In the genomic region with DNA sequence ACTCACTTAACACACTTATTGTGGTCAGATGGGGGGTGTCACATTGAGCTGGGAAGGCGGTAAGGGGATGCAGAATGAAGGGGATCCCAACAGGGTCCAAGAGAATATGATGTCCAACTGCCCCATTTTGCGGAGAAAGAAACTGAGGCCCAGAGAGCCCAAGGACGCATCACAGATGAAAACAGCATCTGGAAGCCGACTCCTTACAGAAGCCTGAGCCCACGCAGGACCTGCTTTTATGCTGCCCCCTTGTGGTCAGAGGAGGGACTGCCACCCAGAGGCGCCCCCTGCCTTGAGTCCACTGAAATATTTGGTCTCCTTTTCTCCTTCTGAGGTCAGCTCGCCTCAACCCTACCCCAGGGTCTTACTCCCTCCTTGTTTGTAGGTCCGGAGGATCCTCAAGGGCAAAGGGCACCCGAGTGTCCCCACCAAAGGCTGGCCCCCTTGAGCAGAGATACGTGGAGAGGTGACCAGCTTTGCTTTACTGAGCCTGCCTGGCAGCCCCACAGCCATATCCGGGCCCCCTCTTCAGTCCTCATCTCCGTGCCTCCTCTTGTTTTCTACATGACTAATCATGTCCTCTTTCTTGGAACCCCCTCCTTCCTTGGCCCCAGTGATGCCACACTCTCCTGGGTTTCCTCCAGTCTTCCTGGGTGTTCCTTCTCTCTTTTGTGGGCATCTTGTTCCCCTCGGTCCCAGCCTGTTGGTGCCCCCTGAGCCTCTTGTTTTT, we compare ENCODE assay signal across 8 cellular contexts. TPM values are rescaled to one million over a fixed set of nuclear protein-coding genes. Genes with fewer than 3 reads are reported as not detected.
DNase-seq lines count a peak whose midpoint lies in the region; ATAC-seq, FAIRE-seq and TF ChIP-seq lines count a peak whose summit lies in the region.

No MANE protein-coding gene starts in this region.

- H3K36me3 ChIP-seq in HepG2 (replicated peaks in 1 of 2; ENCODE audit: control insufficient read depth in 1 of 2, insufficient read depth in 2 of 2, low read length in 2 of 2) = no peaks in the 10 kb centered on the region

- H3K4me2 ChIP-seq in HepG2 (ENCODE audit: low read depth, low read length) = no peak overlapping the region

- no peaks in the 10 kb centered on the region for H3K9me3 ChIP-seq in HepG2 (ENCODE audit: low read length)

- H3K27me3 ChIP-seq in HepG2 (ENCODE audit: control insufficient read depth in 1 of 2, insufficient read depth in 2 of 2, low read length in 2 of 2) = peaks cover 0 to 5% of the 10 kb centered on the region in 2 experiments; a peak in 1 of 5 replicates

- DNase-seq in AG20443 (ENCODE audit: low spot score) = peak; percentile 91
- peak; percentile 63 for DNase-seq in GM19238 (ENCODE audit: insufficient read length, low spot score)
- DNase-seq in NCI-H1930 (lab: John Stamatoyannopoulos, UW) = peak; percentile 47 to 61
- DNase-seq in activated CD4-positive, CD25-positive, alpha-beta regulatory T cell treated with anti-CD3 and anti-CD28 coated beads, Interleukin-2, amount 50 U/mL, for 72 hours = peak; percentile 79
- DNase-seq in cerebellar cortex (ENCODE audit: low spot score) = peak; percentile 62
- peak; percentile 41 for DNase-seq in HepG2 (ENCODE audit: low spot score)
- peak; percentile 29 to 65 (median 41) for DNase-seq in stimulated activated CD4-positive, alpha-beta T cell treated with anti-CD3 and anti-CD28 coated beads, TNF-alpha, amount 100 ng/mL, for 1 hour (ENCODE audit: low read depth in 3 of 3, low spot score in 1 of 3)

- POLR2A ChIA-PET in HepG2 (lab: Yijun Ruan, JAX) = interaction anchor here (1.1 kb wide), 1 partner anchor 24 kb away, joined by 4 read pairs; no protein-coding TSS in a partner anchor

- intact Hi-C loops in HepG2 (cut with micrococcal nuclease; ENCODE audit: unreplicated experiment) = loop anchor here (1.0 kb wide), 1 partner anchor 24 kb away; no protein-coding TSS in a partner anchor

- WGBS in HepG2 (ENCODE audit: low lambda C conversion rate) = 3% methylated on average over 13 of the region's 13 CpGs

- H3K27ac ChIP-seq in HepG2 (ENCODE audit: extremely low read length, insufficient read depth, low read length) = no peak overlapping the region

- no peak overlapping the region; a peak in 1 of 6 replicates for H3K4me3 ChIP-seq in HepG2 (replicated peaks in 1 of 3; ENCODE audit: insufficient read depth in 1 of 3, low read depth in 2 of 3, low read length in 3 of 3)

- H3K79me2 ChIP-seq in HepG2 (ENCODE audit: insufficient read depth, low read length) = no peaks in the 10 kb centered on the region

- peaks cover 28% of the 10 kb centered on the region for H3K4me1 ChIP-seq in HepG2 (ENCODE audit: insufficient read depth, low read length)

- TF ChIP-seq RAD21 in HepG2 (CRISPR knock-in tag; IDR thresholded peaks at IDR 0.05) = peak; percentile 83

- TF ChIP-seq EP300 in HepG2 (IDR thresholded peaks at IDR 0.05; ENCODE audit: low read depth in 2 of 2, low read length in 2 of 2) (no peak), HepG2 (CRISPR knock-in tag; IDR thresholded peaks at IDR 0.05; ENCODE audit: borderline replicate concordance) (no peak)

- TF ChIP-seq CTCF in HepG2 (CRISPR knock-in tag; IDR thresholded peaks at IDR 0.05) = peak; percentile 93

- peak; percentile 19; the same call in 2 of the 3 replicates for ATAC-seq in HepG2
- ATAC-seq in GM19455 (IDR thresholded peaks at IDR 0.05; ENCODE audit: unreplicated experiment) = no peak

- FAIRE-seq in HepG2 (lab: Jason Lieb, UNC) = peak; percentile 66

- in situ Hi-C loops in HepG2 (cut with HindIII; ENCODE audit: extremely low pct_ligation_motif_present, low pct_unique_long_range_greater_than_20kb) = loop anchor here (5.0 to 10.0 kb wide), 2 partner anchors 224 to 332 kb away; no protein-coding TSS in a partner anchor

- H4K20me1 ChIP-seq in HepG2 (ENCODE audit: insufficient read depth, low read length) = no peaks in the 10 kb centered on the region

- CTCF ChIA-PET in HepG2 (lab: Yijun Ruan, JAX; ENCODE audit: low intra/inter-chr PET ratio, low total read pairs) = interaction anchor here (1.2 to 6.0 kb wide), 5 partner anchors 18 to 226 kb away, joined by 5 to 95 read pairs (median 8); no protein-coding TSS in a partner anchor

- H3K9ac ChIP-seq in HepG2 (ENCODE audit: insufficient read depth, low read depth, low read length) = no peak overlapping the region

- no peak for TF ChIP-seq POLR2A in HepG2 (IDR thresholded peaks at IDR 0.05; ENCODE audit: insufficient read depth in 1 of 2, low read depth in 2 of 2, low read length in 2 of 2)

- H2AFZ ChIP-seq in HepG2 (ENCODE audit: low read length) = no peak overlapping the region

- BruUV-seq in HepG2 (replicated peaks; lab: Mats Ljungman, UMichigan) = no TSS peak

RNA-seq across cellular contexts. Expression of a gene that starts 30.0 kb away (rescaled TPM):
- 3.1 and 4.5 TPM in 2 replicates for total RNA-seq in HepG2 (2016; rRNA removed; fragmentation: Illumina TruSeq; extraction: Trizol)
- total RNA-seq in HepG2 (2016; cell fraction: cytosol; rRNA removed; fragmentation: Illumina TruSeq; extraction: Trizol; ENCODE audit: low read depth) = 4.2 and 4.4 TPM in 2 replicates
- 3.2 and 4.0 TPM in 2 replicates for total RNA-seq in HepG2 (2016; cell fraction: insoluble cytoplasmic fraction; rRNA removed; fragmentation: Illumina TruSeq; extraction: Trizol)
- 8.0 and 8.2 TPM in 2 replicates for total RNA-seq in HepG2 (2016; cell fraction: membrane; rRNA removed; fragmentation: Illumina TruSeq; extraction: Trizol)
- total RNA-seq in HepG2 (2016; cell fraction: nucleus; rRNA removed; fragmentation: Illumina TruSeq; extraction: Trizol) = 3.4 and 4.1 TPM in 2 replicates
- 5.2 and 6.4 TPM in 2 replicates for polyA plus RNA-seq in HepG2 (2011; rRNA removed)
- 4.2 and 5.3 TPM in 2 replicates for polyA plus RNA-seq in HepG2 (2011; cell fraction: cytosol; rRNA removed)
- 2.5 and 3.8 TPM in 2 replicates for polyA plus RNA-seq in HepG2 (2011; cell fraction: nucleus; rRNA removed)
- 3.5 and 4.2 TPM in 2 replicates for polyA plus RNA-seq in HepG2 (2012)
- 4.5 and 4.7 TPM in 2 replicates for polyA plus RNA-seq in HepG2 (2016; cell fraction: cytosol; fragmentation: Illumina TruSeq; extraction: Trizol; ENCODE audit: low read depth)
- polyA plus RNA-seq in HepG2 (2016; cell fraction: insoluble cytoplasmic fraction; fragmentation: Illumina TruSeq; extraction: Trizol; ENCODE audit: low read depth) = 4.7 and 6.7 TPM in 2 replicates
- 6.6 and 8.0 TPM in 2 replicates for polyA plus RNA-seq in HepG2 (2016; cell fraction: membrane; fragmentation: Illumina TruSeq; extraction: Trizol; ENCODE audit: low read depth)
- 4.7 and 5.7 TPM in 2 replicates for polyA plus RNA-seq in HepG2 (2016; cell fraction: nucleus; fragmentation: Illumina TruSeq; extraction: Trizol; ENCODE audit: insufficient read depth, low read depth)
- polyA minus RNA-seq in HepG2 (2011; rRNA and poly(A)+ RNA removed; ENCODE audit: low replicate concordance) = 3.5 and 6.7 TPM in 2 replicates
- 2.0 and 2.5 TPM in 2 replicates for polyA minus RNA-seq in HepG2 (2011; cell fraction: cytosol; rRNA and poly(A)+ RNA removed)
- polyA minus RNA-seq in HepG2 (2011; cell fraction: nucleus; rRNA and poly(A)+ RNA removed) = 3.3 and 5.3 TPM in 2 replicates

RNA-seq across cellular contexts. Expression of a gene that starts 36.5 kb away (rescaled TPM):
- 71.7 and 112 TPM in 2 replicates for total RNA-seq in HepG2 (2016; rRNA removed; fragmentation: Illumina TruSeq; extraction: Trizol)
- total RNA-seq in HepG2 (2016; cell fraction: cytosol; rRNA removed; fragmentation: Illumina TruSeq; extraction: Trizol; ENCODE audit: low read depth) = 24.0 and 28.2 TPM in 2 replicates
- total RNA-seq in HepG2 (2016; cell fraction: insoluble cytoplasmic fraction; rRNA removed; fragmentation: Illumina TruSeq; extraction: Trizol) = 77.1 and 98.9 TPM in 2 replicates
- total RNA-seq in HepG2 (2016; cell fraction: membrane; rRNA removed; fragmentation: Illumina TruSeq; extraction: Trizol) = 33.8 and 34.5 TPM in 2 replicates
- 26.2 and 29.8 TPM in 2 replicates for total RNA-seq in HepG2 (2016; cell fraction: nucleus; rRNA removed; fragmentation: Illumina TruSeq; extraction: Trizol)
- polyA plus RNA-seq in HepG2 (2011; rRNA removed) = 57.7 and 68.6 TPM in 2 replicates
- 66.4 and 77.0 TPM in 2 replicates for polyA plus RNA-seq in HepG2 (2011; cell fraction: cytosol; rRNA removed)
- 14.6 and 17.0 TPM in 2 replicates for polyA plus RNA-seq in HepG2 (2011; cell fraction: nucleus; rRNA removed)
- polyA plus RNA-seq in HepG2 (2012) = 57.2 and 70.1 TPM in 2 replicates
- 37.6 and 46.4 TPM in 2 replicates for polyA plus RNA-seq in HepG2 (2016; cell fraction: cytosol; fragmentation: Illumina TruSeq; extraction: Trizol; ENCODE audit: low read depth)
- 144 and 158 TPM in 2 replicates for polyA plus RNA-seq in HepG2 (2016; cell fraction: insoluble cytoplasmic fraction; fragmentation: Illumina TruSeq; extraction: Trizol; ENCODE audit: low read depth)
- polyA plus RNA-seq in HepG2 (2016; cell fraction: membrane; fragmentation: Illumina TruSeq; extraction: Trizol; ENCODE audit: low read depth) = 38.1 and 41.4 TPM in 2 replicates
- polyA plus RNA-seq in HepG2 (2016; cell fraction: nucleus; fragmentation: Illumina TruSeq; extraction: Trizol; ENCODE audit: insufficient read depth, low read depth) = 63.9 and 64.9 TPM in 2 replicates
- 32.8 and 96.4 TPM in 2 replicates for polyA minus RNA-seq in HepG2 (2011; rRNA and poly(A)+ RNA removed; ENCODE audit: low replicate concordance)
- polyA minus RNA-seq in HepG2 (2011; cell fraction: cytosol; rRNA and poly(A)+ RNA removed) = 26.3 and 30.2 TPM in 2 replicates
- 9.5 and 12.1 TPM in 2 replicates for polyA minus RNA-seq in HepG2 (2011; cell fraction: nucleus; rRNA and poly(A)+ RNA removed)

RNA-seq across cellular contexts. Expression of a gene that starts 36.6 kb away (rescaled TPM):
- total RNA-seq in HepG2 (2016; rRNA removed; fragmentation: Illumina TruSeq; extraction: Trizol) = not detected in 2 replicates
- not detected in 2 replicates for total RNA-seq in HepG2 (2016; cell fraction: cytosol; rRNA removed; fragmentation: Illumina TruSeq; extraction: Trizol; ENCODE audit: low read depth)
- not detected in 2 replicates for total RNA-seq in HepG2 (2016; cell fraction: insoluble cytoplasmic fraction; rRNA removed; fragmentation: Illumina TruSeq; extraction: Trizol)
- total RNA-seq in HepG2 (2016; cell fraction: membrane; rRNA removed; fragmentation: Illumina TruSeq; extraction: Trizol) = not detected in 2 replicates
- total RNA-seq in HepG2 (2016; cell fraction: nucleus; rRNA removed; fragmentation: Illumina TruSeq; extraction: Trizol) = not detected in 2 replicates
- not detected in 2 replicates for polyA plus RNA-seq in HepG2 (2011; rRNA removed)
- polyA plus RNA-seq in HepG2 (2011; cell fraction: cytosol; rRNA removed) = not detected in 2 replicates
- polyA plus RNA-seq in HepG2 (2011; cell fraction: nucleus; rRNA removed) = not detected in 2 replicates
- not detected in 2 replicates for polyA plus RNA-seq in HepG2 (2012)
- polyA plus RNA-seq in HepG2 (2016; cell fraction: cytosol; fragmentation: Illumina TruSeq; extraction: Trizol; ENCODE audit: low read depth) = not detected in 2 replicates
- not detected in 2 replicates for polyA plus RNA-seq in HepG2 (2016; cell fraction: insoluble cytoplasmic fraction; fragmentation: Illumina TruSeq; extraction: Trizol; ENCODE audit: low read depth)
- polyA plus RNA-seq in HepG2 (2016; cell fraction: membrane; fragmentation: Illumina TruSeq; extraction: Trizol; ENCODE audit: low read depth) = not detected in 2 replicates
- polyA plus RNA-seq in HepG2 (2016; cell fraction: nucleus; fragmentation: Illumina TruSeq; extraction: Trizol; ENCODE audit: insufficient read depth, low read depth) = not detected in 2 replicates
- not detected in 2 replicates for polyA minus RNA-seq in HepG2 (2011; rRNA and poly(A)+ RNA removed; ENCODE audit: low replicate concordance)
- polyA minus RNA-seq in HepG2 (2011; cell fraction: cytosol; rRNA and poly(A)+ RNA removed) = not detected in 2 replicates
- polyA minus RNA-seq in HepG2 (2011; cell fraction: nucleus; rRNA and poly(A)+ RNA removed) = not detected in 2 replicates

Comparison
In these comparisons a context has a peak if more than half of its experiments do, and no peak if none do; other contexts are left out.
1. DNase-seq: peak in every context shown above with its lines; median percentile 91 in AG20443; 79 in activated CD4-positive, CD25-positive, alpha-beta regulatory T cell treated with anti-CD3 and anti-CD28 coated beads, Interleukin-2, amount 50 U/mL, for 72 hours; 63 in GM19238; 62 in cerebellar cortex; 54 in NCI-H1930; 41 in HepG2; 41 in stimulated activated CD4-positive, alpha-beta T cell treated with anti-CD3 and anti-CD28 coated beads, TNF-alpha, amount 100 ng/mL, for 1 hour.